In the genomic region with DNA sequence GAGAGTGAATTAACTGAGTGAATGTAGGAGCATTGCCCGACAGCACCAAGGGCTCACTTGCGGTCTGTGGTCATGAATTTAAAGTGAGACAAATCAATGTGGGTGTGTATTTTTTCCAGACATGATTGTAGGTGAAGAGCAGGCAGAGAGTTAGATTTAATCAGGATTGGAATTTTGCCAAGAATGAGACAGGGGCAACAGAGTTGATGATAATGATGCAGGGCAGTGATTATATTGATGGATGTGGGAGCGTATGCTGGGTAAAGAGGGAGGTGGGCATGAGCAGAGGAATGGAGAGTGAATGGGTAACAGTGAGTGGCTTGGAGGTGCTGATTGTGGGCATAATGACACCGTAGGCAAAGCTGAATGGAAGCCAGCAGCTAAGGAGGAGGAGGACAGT, we compare ENCODE assay signal across 28 cellular contexts. TPM values are rescaled to one million over a fixed set of nuclear protein-coding genes. Genes with fewer than 3 reads are reported as not detected.
DNase-seq lines count a peak whose midpoint lies in the region; FAIRE-seq and TF ChIP-seq lines count a peak whose summit lies in the region.
"Had no signal": no experiment of that assay in that cellular context is flagged by ENCODE, and none has a peak within 500 bp of the region (broad histone marks: within the 10 kb centered on the region; RNA-seq: fewer than 3 reads in every experiment).

No MANE protein-coding gene starts in this region.

- H3K4me2 ChIP-seq in H1 (ENCODE audit: insufficient read depth in 1 of 2, low read depth in 2 of 2, low read length in 2 of 2), result no peak overlapping the region
- H3K4me2 ChIP-seq in trophoblast cell (ENCODE audit: low read length), result no peak overlapping the region
- H3K4me2 ChIP-seq: A549, KMS-11, SK-N-SH had no signal

- H4K8ac ChIP-seq in H1 (ENCODE audit: extremely low read depth, insufficient read depth, low read length) (no peak overlapping the region), trophoblast cell (ENCODE audit: low read depth, low read length) (no peak overlapping the region)

- H4K5ac ChIP-seq in H1 (ENCODE audit: insufficient read length, low read depth, low read length), result no peak overlapping the region

- H2AK5ac ChIP-seq in H1 (ENCODE audit: low read depth, low read length), result peak overlapping the region; percentile 93; the same call in 1 of the 2 replicates
- H2AK5ac ChIP-seq in trophoblast cell (ENCODE audit: low read length), result no peak overlapping the region

- no peak overlapping the region for H2BK120ac ChIP-seq in H1 (replicated peaks; ENCODE audit: low read depth, low read length)
- no peak overlapping the region for H2BK120ac ChIP-seq in trophoblast cell (ENCODE audit: insufficient read depth, low read length, poor library complexity)

- H3K4me1 ChIP-seq in H1 (replicated peaks in 1 of 4; ENCODE audit: control insufficient read depth in 3 of 4, insufficient read depth in 4 of 4, low read length in 3 of 4) (peaks cover 0 to 3% (median 0%) of the 10 kb centered on the region in 4 experiments; a peak in 1 of 7 replicates), trophoblast cell (ENCODE audit: control insufficient read depth in 1 of 2, insufficient read depth in 2 of 2, low read length in 2 of 2) (no peaks in the 10 kb centered on the region)
- H3K4me1 ChIP-seq: A549 had no signal

- H3K18ac ChIP-seq in H1 (ENCODE audit: extremely low read depth, low read length) (no peak overlapping the region), trophoblast cell (ENCODE audit: low read length) (no peak overlapping the region)

- POLR2A ChIA-PET in H1 (lab: Charles Lee; ENCODE audit: partially characterized antibody), result interaction anchor here (1.1 kb wide), 1 partner anchor 10 kb away, joined by 4 read pairs; no protein-coding TSS in a partner anchor

- H3K23ac ChIP-seq in H1 (ENCODE audit: insufficient read length) (no peak overlapping the region), trophoblast cell (ENCODE audit: low read length) (no peak overlapping the region)

- H3K14ac ChIP-seq in H1 (ENCODE audit: insufficient read length) (no peak overlapping the region), trophoblast cell (ENCODE audit: low read length) (no peak overlapping the region)

- no peak overlapping the region for H2BK12ac ChIP-seq in H1 (ENCODE audit: low read depth, low read length)
- H2BK12ac ChIP-seq in trophoblast cell (ENCODE audit: low read length), result no peak overlapping the region

- 97% methylated on average over 4 of the region's 4 CpGs; no CpG with 5 or more reads in 1 of the 2 experiments for WGBS in H1 (ENCODE audit: extremely low coverage in 1 of 2, insufficient coverage in 1 of 2, insufficient read length in 1 of 2, insufficient replicate concordance in 2 of 2, low coverage in 1 of 2, low lambda C conversion rate in 2 of 2, missing lambda C conversion rate in 1 of 2), 2 experiments
- no CpG with 5 or more reads among the region's 4 CpGs for WGBS in trophoblast cell (ENCODE audit: extremely low coverage, insufficient coverage, insufficient read length)

- H4K20me1 ChIP-seq in H1 (replicated peaks in 1 of 2; ENCODE audit: control insufficient read depth in 1 of 2, insufficient read depth in 2 of 2, low read length in 2 of 2), result no peaks in the 10 kb centered on the region

- no peak overlapping the region for H4K12ac ChIP-seq in trophoblast cell (ENCODE audit: low read depth, low read length)

- no peak overlapping the region for H3K4me3 ChIP-seq in H1 (ENCODE audit: extremely low read depth in 1 of 4, insufficient read depth in 2 of 4, low read depth in 3 of 4, low read length in 4 of 4)
- no peak overlapping the region for H3K4me3 ChIP-seq in trophoblast cell (ENCODE audit: low read depth, low read length)
- H3K4me3 ChIP-seq: A549, GM12878 had no signal

- H3K23me2 ChIP-seq in H1 (ENCODE audit: low read depth, low read length), result no peaks in the 10 kb centered on the region; the same call in 1 of the 2 replicates

- H3K79me2 ChIP-seq in H1 (ENCODE audit: control insufficient read depth in 1 of 2, insufficient read depth in 2 of 2, low read length in 2 of 2) (no peaks in the 10 kb centered on the region), trophoblast cell (ENCODE audit: control insufficient read depth, insufficient read depth, low read length, poor library complexity) (no peaks in the 10 kb centered on the region)

- H4K91ac ChIP-seq in H1 (replicated peaks; ENCODE audit: insufficient read length, low read length) (no peak overlapping the region), trophoblast cell (ENCODE audit: low read depth, low read length) (no peak overlapping the region)

- peak overlapping the region; percentile 50; the same call in 1 of the 2 replicates for H2BK5ac ChIP-seq in H1 (ENCODE audit: low read depth, low read length)
- no peak overlapping the region for H2BK5ac ChIP-seq in trophoblast cell (ENCODE audit: low read depth, low read length, poor library complexity)

- intact Hi-C loops in posterior cingulate gyrus (cut with DNase I), result no loop called here

- peak; percentile 47 for DNase-seq in NCI-H748 (lab: John Stamatoyannopoulos, UW; ENCODE audit: unreplicated experiment)
- no peak for DNase-seq in NCI-H748 treated with DMSO at 0.1 percent for 48 hours (lab: John Stamatoyannopoulos, UW)
- DNase-seq in NCI-H1105 (lab: John Stamatoyannopoulos, UW), result peak; percentile 24
- peak; percentile 24 for DNase-seq in NCI-H2107 treated with DMSO at 0.1 percent for 48 hours (lab: John Stamatoyannopoulos, UW; ENCODE audit: unreplicated experiment)
- DNase-seq in H1 (ENCODE audit: low read depth in 1 of 2, low spot score in 2 of 2), result no peak
- DNase-seq in posterior cingulate gyrus, result no peak
- no peak for DNase-seq in trophoblast cell
- DNase-seq: C1 segment of cervical spinal cord; CD8-positive, alpha-beta T cell; DMS 273 treated with DMSO at 0.1 percent for 48 hours; DMS79; EL; GDM1; H7; HFFc6; IMR-90; MM.1S; NCI-H2081 treated with DMSO at 0.1 percent for 48 hours; NCI-H226; NCI-H524 treated with DMSO at 0.1 percent for 48 hours; SIG-M5; SK-N-SH; SW 1271; T-helper 9 cell had no signal

- no peak overlapping the region; the same call in 1 of the 2 replicates for H2BK20ac ChIP-seq in H1 (ENCODE audit: low read length)

- H3K4ac ChIP-seq in H1 (replicated peaks; ENCODE audit: insufficient read length, low read depth, low read length) (no peak overlapping the region), trophoblast cell (ENCODE audit: low read depth, low read length) (no peak overlapping the region)

- H3K27ac ChIP-seq in H1 (ENCODE audit: low read depth, low read length) (no peak overlapping the region), trophoblast cell (ENCODE audit: low read depth, low read length) (no peak overlapping the region)
- H3K27ac ChIP-seq: A549, KMS-11 had no signal

- TF ChIP-seq POLR2A in H1 (IDR thresholded peaks at IDR 0.05; ENCODE audit: control extremely low read depth in 1 of 2, low read depth in 2 of 2, low read length in 2 of 2), result no peak

- H3K9ac ChIP-seq in H1 (replicated peaks in 1 of 4; ENCODE audit: extremely low read depth in 1 of 4, low read depth in 3 of 4, low read length in 3 of 4), result no peak overlapping the region
- H3K9ac ChIP-seq in trophoblast cell (ENCODE audit: low read length), result no peak overlapping the region
- H3K9ac ChIP-seq: KMS-11, SK-N-SH had no signal

- H3K36me3 ChIP-seq in H1 (ENCODE audit: control insufficient read depth in 2 of 4, insufficient read depth in 4 of 4, low read length in 3 of 4), result no peaks in the 10 kb centered on the region
- H3K36me3 ChIP-seq in trophoblast cell (ENCODE audit: control insufficient read depth in 1 of 2, insufficient read depth in 2 of 2, low read length in 2 of 2), result no peaks in the 10 kb centered on the region

- CTCF ChIA-PET in H1 (lab: Charles Lee; ENCODE audit: partially characterized antibody), result no interaction called here

- H3K79me1 ChIP-seq in H1 (ENCODE audit: low read depth, low read length) (no peaks in the 10 kb centered on the region), trophoblast cell (ENCODE audit: low read length) (no peaks in the 10 kb centered on the region)

- no peak for TF ChIP-seq RAD21 in H1 (IDR thresholded peaks at IDR 0.05 in 1 of 2, conservative IDR thresholded peaks at IDR 0.05 in 1 of 2; ENCODE audit: low read depth in 2 of 2, low read length in 2 of 2)

- no peak overlapping the region for H2BK15ac ChIP-seq in H1 (ENCODE audit: low read length)

- no peak overlapping the region for H2AFZ ChIP-seq in H1 (ENCODE audit: low read length)
- H2AFZ ChIP-seq in trophoblast cell (ENCODE audit: insufficient read depth, low read length, poor library complexity), result no peak overlapping the region

- no peak for FAIRE-seq in H1 (lab: Jason Lieb, UNC)
- FAIRE-seq: A549, GM12878, RCC 7860 had no signal

- no peak overlapping the region for H3K56ac ChIP-seq in H1 (replicated peaks; ENCODE audit: insufficient read length, low read depth, low read length)

- TF ChIP-seq EP300 in H1 (IDR thresholded peaks at IDR 0.05; ENCODE audit: borderline replicate concordance in 1 of 2, low read depth in 2 of 2, low read length in 2 of 2), result no peak

- no peak for TF ChIP-seq CTCF in H1 (IDR thresholded peaks at IDR 0.05; ENCODE audit: control extremely low read depth in 1 of 3, insufficient read depth in 1 of 3, low read depth in 1 of 3, low read length in 3 of 3)

- peaks cover 0 to 2% (median 0%) of the 10 kb centered on the region in 4 experiments; a peak in 3 of 7 replicates for H3K27me3 ChIP-seq in H1 (replicated peaks in 1 of 4; ENCODE audit: control insufficient read depth in 3 of 4, extremely low read depth in 1 of 4, insufficient read depth in 3 of 4, low read length in 3 of 4)
- H3K27me3 ChIP-seq in trophoblast cell (ENCODE audit: insufficient read depth, low read length), result no peaks in the 10 kb centered on the region

- H3K9me3 ChIP-seq in H1 (ENCODE audit: insufficient read depth in 2 of 2, low read depth in 1 of 2, low read length in 1 of 2), result no peaks in the 10 kb centered on the region
- H3K9me3 ChIP-seq in trophoblast cell (ENCODE audit: insufficient read depth, low read depth, low read length), result no peaks in the 10 kb centered on the region
- H3K9me3 ChIP-seq: A549, SK-N-SH had no signal

RNA-seq across cellular contexts. Expression of a gene that starts 20.0 kb away (rescaled TPM):
- total RNA-seq in H1 (2021; fragmentation: NEBNext Ultra II Directional; extraction: Animal tissue kit (Norgen Biotek cat#: 25700)), result 33.7 and 35.7 TPM in 2 replicates
- 83.5 and 92.8 TPM in 2 replicates for polyA plus RNA-seq in H1 (2011; rRNA removed)
- polyA plus RNA-seq in H1 (2011; cell fraction: cytosol; rRNA removed), result 63.7 TPM
- 220 TPM for polyA plus RNA-seq in H1 (2011; cell fraction: nucleus; rRNA removed)
- 45.3 to 61.5 TPM (median 51.6 TPM) in 4 replicates for polyA plus RNA-seq in H1 (2012, experiment 1 of 2)
- 10.7 TPM for polyA plus RNA-seq in H1 (2012, experiment 2 of 2)
- polyA plus RNA-seq in H1 (2013, experiment 1 of 2), result 27.6 TPM
- 25.0 TPM for polyA plus RNA-seq in H1 (2013, experiment 2 of 2)
- polyA minus RNA-seq in H1 (2011; rRNA and poly(A)+ RNA removed), result 108 and 144 TPM in 2 replicates
- polyA minus RNA-seq in H1 (2011; cell fraction: cytosol; rRNA and poly(A)+ RNA removed), result 40.1 TPM
- 178 TPM for polyA minus RNA-seq in H1 (2011; cell fraction: nucleus; rRNA and poly(A)+ RNA removed)
- polyA plus RNA-seq in trophoblast cell (2013), result 0.60 and 0.76 TPM in 2 replicates
- total RNA-seq: CD8-positive, alpha-beta T cell; HFFc6; IMR-90 had no signal
- polyA plus RNA-seq: IMR-90, SK-N-SH had no signal

Comparison
In these comparisons a context has a peak if more than half of its experiments do, and no peak if none do; other contexts are left out.
1. DNase-seq: peak in NCI-H748 (single experiment), NCI-H1105 (single experiment) and NCI-H2107 treated with DMSO at 0.1 percent for 48 hours (single experiment); none in NCI-H748 treated with DMSO at 0.1 percent for 48 hours (single experiment), H1 (0 of 2), posterior cingulate gyrus (0 of 10) and trophoblast cell (0 of 2).